9 cellular contexts compared by ENCODE assay signal in genomic region chr2:232236200-232236599, GRCh38.
DNase-seq lines count a peak whose midpoint lies in the region; ATAC-seq and TF ChIP-seq lines count a peak whose summit lies in the region.
"Had no signal": no experiment of that assay in that cellular context is flagged by ENCODE, and none has a peak within 500 bp of the region (broad histone marks: within the 10 kb centered on the region; RNA-seq: fewer than 3 reads in every experiment).

No MANE protein-coding gene starts in this region.

- no peaks in the 10 kb centered on the region for H3K9me3 ChIP-seq in testis

- H3K4me3 ChIP-seq in choroid plexus epithelial cell (ENCODE audit: low read depth, low read length) (no peak overlapping the region), testis (no peak overlapping the region)

- no peaks in the 10 kb centered on the region for H3K27me3 ChIP-seq in testis

- DNase-seq in GM10266 (ENCODE audit: extremely low spot score) (peak; percentile 53), choroid plexus epithelial cell (ENCODE audit: low read depth) (peak; percentile 13), testis (no peak), NCI-H187 (lab: John Stamatoyannopoulos, UW) (no peak), NCI-H1694 (lab: John Stamatoyannopoulos, UW) (no peak), GOT3 (lab: John Stamatoyannopoulos, UW) (no peak)
- DNase-seq: NCI-H1417 treated with DMSO at 0.1 percent for 48 hours had no signal

- intact Hi-C loops in testis (cut with DNase I; ENCODE audit: low total_unique reads), result no loop called here

- ATAC-seq in GM19463 (IDR thresholded peaks at IDR 0.05; ENCODE audit: unreplicated experiment) (peak; percentile 79), HG03196 (IDR thresholded peaks at IDR 0.05; ENCODE audit: unreplicated experiment) (peak; percentile 61)

- no peak overlapping the region for H3K27ac ChIP-seq in testis

- TF ChIP-seq CTCF in GM10266 (IDR thresholded peaks at IDR 0.05; ENCODE audit: control insufficient read depth, insufficient read depth, low read depth, missing control alignments) (no peak), choroid plexus epithelial cell (conservative IDR thresholded peaks at IDR 0.05; ENCODE audit: low read depth, low read length) (no peak), testis (IDR thresholded peaks at IDR 0.05) (no peak)

- H3K36me3 ChIP-seq in testis (ENCODE audit: low read depth, missing control alignments), result no peaks in the 10 kb centered on the region

- peaks cover 2% of the 10 kb centered on the region for H3K4me1 ChIP-seq in testis

- TF ChIP-seq POLR2A in testis (IDR thresholded peaks at IDR 0.05), result no peak

Comparison
In these comparisons a context has a peak if more than half of its experiments do, and no peak if none do; other contexts are left out.
1. DNase-seq: peak in GM10266 (single experiment) and choroid plexus epithelial cell (single experiment); none in testis (single experiment), NCI-H187 (0 of 2), NCI-H1694 (single experiment) and GOT3 (single experiment).